In genomic region chr20:33507461-33507860, GRCh38 we compare ENCODE assay signal across 17 cellular contexts. TPM values are rescaled to one million over a fixed set of nuclear protein-coding genes. Genes with fewer than 3 reads are reported as not detected.
DNase-seq lines count a peak whose midpoint lies in the region; FAIRE-seq and TF ChIP-seq lines count a peak whose summit lies in the region.
"Had no signal": no experiment of that assay in that cellular context is flagged by ENCODE, and none has a peak within 500 bp of the region (broad histone marks: within the 10 kb centered on the region; RNA-seq: fewer than 3 reads in every experiment).

No MANE protein-coding gene starts in this region.

- no peak overlapping the region for H3K14ac ChIP-seq in neuronal stem cell (ENCODE audit: low read length)

- no peaks in the 10 kb centered on the region for H3K9me3 ChIP-seq in Karpas-422 (ENCODE audit: low read length)
- H3K9me3 ChIP-seq in neuronal stem cell (replicated peaks in 1 of 2; ENCODE audit: control insufficient read depth in 2 of 2, insufficient read depth in 1 of 2, low read depth in 1 of 2, low read length in 2 of 2) = peaks cover 0 to 3% of the 10 kb centered on the region in 2 donors
- H3K9me3 ChIP-seq: A549 had no signal

- H3K27ac ChIP-seq in Karpas-422 (ENCODE audit: low read length) = peak overlapping the region; percentile 45; the same call in 1 of the 2 replicates
- peak overlapping the region; percentile 51; the same call in 1 of the 2 replicates for H3K27ac ChIP-seq in VCaP
- H3K27ac ChIP-seq in neuronal stem cell (replicated peaks; ENCODE audit: low read length) = no peak overlapping the region
- H3K27ac ChIP-seq: A549, HL-60 had no signal

- H3K4me3 Mint-ChIP-seq in neural crest cell = no peak overlapping the region
- H3K4me3 Mint-ChIP-seq: CD14-positive monocyte; CD8-positive, alpha-beta T cell had no signal

- H3K4me1 ChIP-seq in Karpas-422 (ENCODE audit: low read length) (peaks cover 46% of the 10 kb centered on the region), neuronal stem cell (ENCODE audit: control insufficient read depth in 2 of 2, insufficient read depth in 1 of 2, low read depth in 1 of 2, low read length in 2 of 2) (no peaks in the 10 kb centered on the region)
- H3K4me1 ChIP-seq: A549 had no signal

- no peak overlapping the region for H4K8ac ChIP-seq in neuronal stem cell (ENCODE audit: low read depth, low read length)

- H3K36me3 ChIP-seq in Karpas-422 (ENCODE audit: insufficient read depth, low read length) (peaks cover 41% of the 10 kb centered on the region), neuronal stem cell (replicated peaks in 1 of 2; ENCODE audit: control insufficient read depth in 2 of 2, insufficient read depth in 2 of 2, low read length in 2 of 2) (no peaks in the 10 kb centered on the region)

- no peak overlapping the region for H3K4ac ChIP-seq in neuronal stem cell (ENCODE audit: low read length)

- no peak overlapping the region for H3K9ac ChIP-seq in Karpas-422 (ENCODE audit: low read length)
- H3K9ac ChIP-seq in neuronal stem cell (ENCODE audit: low read depth, low read length, poor library complexity) = no peak overlapping the region

- peak overlapping the region; percentile 1 for H3K27ac Mint-ChIP-seq in neural crest cell (ENCODE audit: unreplicated experiment)
- H3K27ac Mint-ChIP-seq: CD14-positive monocyte; CD8-positive, alpha-beta T cell had no signal

- peaks cover 99% of the 10 kb centered on the region for H3K79me2 ChIP-seq in Karpas-422 (ENCODE audit: low read length)

- H3K23ac ChIP-seq in neuronal stem cell (ENCODE audit: low read depth, low read length, poor library complexity) = no peak overlapping the region

- H2BK12ac ChIP-seq in neuronal stem cell (ENCODE audit: low read length) = no peak overlapping the region

- H3K27me3 ChIP-seq in Karpas-422 (ENCODE audit: low read length) = no peaks in the 10 kb centered on the region
- no peaks in the 10 kb centered on the region for H3K27me3 ChIP-seq in neuronal stem cell (ENCODE audit: control insufficient read depth in 3 of 3, insufficient read depth in 3 of 3, low read depth in 1 of 3, low read length in 3 of 3)

- no peak overlapping the region for H3K18ac ChIP-seq in neuronal stem cell (ENCODE audit: low read length)

- H3K36me3 Mint-ChIP-seq in neural crest cell (ENCODE audit: low read depth) = peaks cover 8% of the 10 kb centered on the region

- TF ChIP-seq CTCF in VCaP (conservative IDR thresholded peaks at IDR 0.05) (no peak), neural crest cell (conservative IDR thresholded peaks at IDR 0.05) (no peak)

- peaks cover 4% of the 10 kb centered on the region for H3K9me3 Mint-ChIP-seq in neural crest cell
- H3K9me3 Mint-ChIP-seq: CD8-positive, alpha-beta T cell had no signal

- peaks cover 5% of the 10 kb centered on the region; the same call in 1 of the 2 replicates for H4K20me1 ChIP-seq in Karpas-422 (ENCODE audit: insufficient read depth, low read depth, low read length)

- peaks cover 4% of the 10 kb centered on the region for H3K4me1 Mint-ChIP-seq in neural crest cell

- no peak overlapping the region for H2BK5ac ChIP-seq in neuronal stem cell (ENCODE audit: low read length)

- DNase-seq in GM12892 (ENCODE audit: insufficient read length) (no peak), Karpas-422 (no peak), neural crest cell (ENCODE audit: low read depth, low spot score) (no peak), neuronal stem cell (ENCODE audit: low spot score) (no peak), SKM-1 treated with dmso at 0.1 percent for 144 hours (lab: John Stamatoyannopoulos, UW; ENCODE audit: unreplicated experiment) (no peak)
- DNase-seq in stimulated activated naive CD4-positive, alpha-beta T cell treated with Interleukin-2 at 50 U/mL for 16 hours (lab: John Stamatoyannopoulos, UW) = no peak
- DNase-seq: CD8-positive, alpha-beta T cell; COR-L47; DMS153; DMS79 treated with DMSO at 0.1 percent for 48 hours; EL had no signal

- peaks cover 4% of the 10 kb centered on the region for H3K79me1 ChIP-seq in neuronal stem cell (ENCODE audit: low read depth, low read length)

- H3K4me3 ChIP-seq in Karpas-422 (ENCODE audit: low read length) (no peak overlapping the region), neuronal stem cell (ENCODE audit: low read length in 2 of 2) (no peak overlapping the region)
- H3K4me3 ChIP-seq: A549 had no signal

- TF ChIP-seq POLR2A in GM12892 (IDR thresholded peaks at IDR 0.05; ENCODE audit: low read depth, low read length) = no peak

- no peak overlapping the region for H2AK5ac ChIP-seq in neuronal stem cell (ENCODE audit: low read depth, low read length)

- H3K4me2 ChIP-seq in Karpas-422 (ENCODE audit: low read depth, low read length, poor library complexity, severe bottlenecking) (no peak overlapping the region), neuronal stem cell (ENCODE audit: insufficient read depth, low read length, poor library complexity, severe bottlenecking) (no peak overlapping the region)
- H3K4me2 ChIP-seq: A549 had no signal

- H2BK15ac ChIP-seq in neuronal stem cell (ENCODE audit: low read length) = no peak overlapping the region

- no peaks in the 10 kb centered on the region for H3K9me2 ChIP-seq in Karpas-422 (replicated peaks; ENCODE audit: insufficient read depth, low read length)

- peak; percentile 17 for FAIRE-seq in GM12892 (lab: Jason Lieb, UNC)
- FAIRE-seq: A549, D721Med, G401.6 had no signal

- no peak overlapping the region for H4K91ac ChIP-seq in neuronal stem cell (ENCODE audit: low read depth, low read length, poor library complexity)

- no peak overlapping the region for H2BK120ac ChIP-seq in neuronal stem cell (ENCODE audit: low read depth, low read length)

- no CpG with 5 or more reads among the region's 3 CpGs for WGBS in neuronal stem cell (ENCODE audit: extremely low coverage in 2 of 2, insufficient read length in 2 of 2, insufficient replicate concordance in 1 of 2), 2 donors

- H2AFZ ChIP-seq in Karpas-422 (ENCODE audit: low read length) (no peak overlapping the region), neuronal stem cell (ENCODE audit: low read length) (no peak overlapping the region)

- no peaks in the 10 kb centered on the region for H3K27me3 Mint-ChIP-seq in neural crest cell (ENCODE audit: low read depth)

RNA-seq across cellular contexts. Expression of gene CBFA2T2, which starts 17.6 kb away (rescaled TPM):
- 4.7 TPM for polyA plus RNA-seq in GM12892 (2012; ENCODE audit: missing spikeins)
- total RNA-seq in Karpas-422 (2014; rRNA removed; shearing (Covaris generic); ENCODE audit: low replicate concordance) = 47.6 and 54.8 TPM in 2 replicates
- 36.5 and 37.9 TPM in 2 replicates for total RNA-seq in neural crest cell
- polyA plus RNA-seq in neuronal stem cell (2013, experiment 1 of 2) = 10.0 TPM
- polyA plus RNA-seq in neuronal stem cell (2013, experiment 2 of 2) = 10.9 TPM
